9 cellular contexts compared by ENCODE assay signal in the genomic region with DNA sequence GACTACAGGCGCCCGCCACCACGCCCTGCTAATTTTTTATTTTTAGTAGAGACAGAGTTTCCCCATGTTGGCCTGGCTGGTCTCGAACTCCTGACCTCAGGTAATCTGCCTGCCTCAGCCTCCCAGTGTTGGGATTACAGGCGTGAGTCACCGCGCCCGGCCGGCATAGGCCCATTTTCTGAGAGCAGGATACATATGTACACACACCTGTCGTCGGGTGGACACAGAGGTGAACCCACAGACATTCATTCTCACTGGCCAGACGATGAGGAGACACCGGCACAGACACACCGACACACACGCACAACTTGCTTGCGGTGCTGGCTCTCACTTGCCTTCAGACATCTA. TPM values are rescaled to one million over a fixed set of nuclear protein-coding genes. Genes with fewer than 3 reads are reported as not detected.
A peak's percentile ranks its signal among the peaks of the same experiment; 100 is the strongest.
DNase-seq lines count a peak whose midpoint lies in the region; ATAC-seq, FAIRE-seq and TF ChIP-seq lines count a peak whose summit lies in the region.
"Had no signal": no experiment of that assay in that cellular context is flagged by ENCODE, and none has a peak within 500 bp of the region (broad histone marks: within the 10 kb centered on the region; RNA-seq: fewer than 3 reads in every experiment).

No MANE protein-coding gene starts in this region.

- H3K4me1 ChIP-seq in H9 (ENCODE audit: insufficient read depth, low read length) (no peaks in the 10 kb centered on the region), astrocyte (ENCODE audit: insufficient read depth, low read length) (peaks cover 4% of the 10 kb centered on the region), iPS-15b (ENCODE audit: control insufficient read depth, insufficient read depth, low read length) (no peaks in the 10 kb centered on the region)

- FAIRE-seq in astrocyte (lab: Jason Lieb, UNC), result no peak
- FAIRE-seq: islet of Langerhans had no signal

- H3K79me2 ChIP-seq in H9 (ENCODE audit: insufficient read depth, low read length) (no peaks in the 10 kb centered on the region), astrocyte (ENCODE audit: insufficient read depth, low read length) (no peaks in the 10 kb centered on the region)

- WGBS in H9 (ENCODE audit: extremely low coverage, insufficient read length, low lambda C conversion rate), result no CpG with 5 or more reads among the region's 16 CpGs

- H3K4me1 Mint-ChIP-seq in H9 (peaks cover 3% of the 10 kb centered on the region in 2 experiments; a peak in 2 of 4 replicates), astrocyte (ENCODE audit: low read depth, unreplicated experiment) (no peaks in the 10 kb centered on the region)
- no peaks in the 10 kb centered on the region for H3K4me1 Mint-ChIP-seq in stimulated activated effector memory CD8-positive, alpha-beta T cell treated with anti-CD3 and anti-CD28 coated beads, Interleukin-12 subunit alpha, Interleukin-12 subunit beta, amount 100 ng/mL, for 72 hours
- H3K4me1 Mint-ChIP-seq in activated CD4-positive, alpha-beta T cell treated with anti-CD3 and anti-CD28 coated beads, Interleukin-2, amount 10 ng/mL, durations not matched to agents 7 days and 5 days, result peaks cover 4% of the 10 kb centered on the region

- H3K9me3 Mint-ChIP-seq in H9 (no peaks in the 10 kb centered on the region), astrocyte (ENCODE audit: unreplicated experiment) (peaks cover 2% of the 10 kb centered on the region)
- no peaks in the 10 kb centered on the region for H3K9me3 Mint-ChIP-seq in stimulated activated effector memory CD8-positive, alpha-beta T cell treated with anti-CD3 and anti-CD28 coated beads, Interleukin-12 subunit alpha, Interleukin-12 subunit beta, amount 100 ng/mL, for 72 hours
- H3K9me3 Mint-ChIP-seq in activated CD4-positive, alpha-beta T cell treated with anti-CD3 and anti-CD28 coated beads, Interleukin-2, amount 10 ng/mL, durations not matched to agents 7 days and 5 days, result no peaks in the 10 kb centered on the region

- no peak overlapping the region; the same call in 1 of the 2 replicates for H3K14ac ChIP-seq in H9 (ENCODE audit: insufficient read depth, low read length)

- H2AFZ ChIP-seq in H9 (ENCODE audit: low read length) (no peak overlapping the region), astrocyte (ENCODE audit: low read depth, low read length) (peak overlapping the region; percentile 59)

- CTCF ChIA-PET in GM10248 (lab: Yijun Ruan, JAX), result interaction anchor here (1.1 to 1.7 kb wide), 5 partner anchors 8 to 144 kb away, joined by 3 read pairs; partner anchors contain the start of gene EIF2B3
- CTCF ChIA-PET in activated CD4-positive, alpha-beta T cell treated with anti-CD3 and anti-CD28 coated beads, Interleukin-2, amount 10 ng/mL, durations not matched to agents 7 days and 5 days (lab: Charles Lee), result no interaction called here

- H2AK5ac ChIP-seq in H9 (ENCODE audit: insufficient read length, low read length), result no peak overlapping the region

- H3K27me3 ChIP-seq in H9 (ENCODE audit: insufficient read depth, low read length), result peaks cover 2% of the 10 kb centered on the region; the same call in 1 of the 2 replicates
- no peaks in the 10 kb centered on the region for H3K27me3 ChIP-seq in astrocyte (ENCODE audit: insufficient read depth, low read length)
- H3K27me3 ChIP-seq in iPS-15b (ENCODE audit: control insufficient read depth, insufficient read depth, low read length), result peaks cover 9% of the 10 kb centered on the region

- H3K9ac ChIP-seq in H9 (ENCODE audit: extremely low read depth, insufficient read length, low read length) (no peak overlapping the region), astrocyte (ENCODE audit: low read length) (peak overlapping the region; percentile 73), iPS-15b (ENCODE audit: low read depth, low read length) (no peak overlapping the region)

- H2BK12ac ChIP-seq in H9 (ENCODE audit: insufficient read length, low read depth, low read length), result no peak overlapping the region

- H3K4me3 ChIP-seq in astrocyte (ENCODE audit: insufficient read depth, low read depth, low read length) (peak overlapping the region; percentile 51), iPS-15b (ENCODE audit: low read depth, low read length) (peak overlapping the region; percentile 61)

- H4K5ac ChIP-seq in H9 (ENCODE audit: insufficient read length, low read depth, low read length), result no peak overlapping the region

- H3K9me3 ChIP-seq in H9 (ENCODE audit: control insufficient read depth, low read depth, low read length) (no peaks in the 10 kb centered on the region), astrocyte (ENCODE audit: insufficient read depth, low read depth, low read length) (no peaks in the 10 kb centered on the region), iPS-15b (ENCODE audit: control insufficient read depth, insufficient read depth, low read length) (no peaks in the 10 kb centered on the region)

- H4K91ac ChIP-seq in H9 (ENCODE audit: insufficient read length, low read depth, low read length), result no peak overlapping the region

- H2BK5ac ChIP-seq in H9 (ENCODE audit: insufficient read length, low read length), result no peak overlapping the region

- H3K4me3 Mint-ChIP-seq in H9 (peak overlapping the region; percentile 68 to 80), astrocyte (ENCODE audit: unreplicated experiment) (peak overlapping the region; percentile 83)
- H3K4me3 Mint-ChIP-seq in stimulated activated effector memory CD8-positive, alpha-beta T cell treated with anti-CD3 and anti-CD28 coated beads, Interleukin-12 subunit alpha, Interleukin-12 subunit beta, amount 100 ng/mL, for 72 hours, result peak overlapping the region; percentile 44
- H3K4me3 Mint-ChIP-seq in activated CD4-positive, alpha-beta T cell treated with anti-CD3 and anti-CD28 coated beads, Interleukin-2, amount 10 ng/mL, durations not matched to agents 7 days and 5 days, result no peak overlapping the region

- no peak overlapping the region for H2BK120ac ChIP-seq in H9 (ENCODE audit: low read depth, low read length, poor library complexity, severe bottlenecking)

- H3K27ac Mint-ChIP-seq in H9 (no peak overlapping the region), astrocyte (ENCODE audit: unreplicated experiment) (peak overlapping the region; percentile 18)
- no peak overlapping the region for H3K27ac Mint-ChIP-seq in stimulated activated effector memory CD8-positive, alpha-beta T cell treated with anti-CD3 and anti-CD28 coated beads, Interleukin-12 subunit alpha, Interleukin-12 subunit beta, amount 100 ng/mL, for 72 hours
- no peak overlapping the region for H3K27ac Mint-ChIP-seq in activated CD4-positive, alpha-beta T cell treated with anti-CD3 and anti-CD28 coated beads, Interleukin-2, amount 10 ng/mL, durations not matched to agents 7 days and 5 days

- H3K56ac ChIP-seq in H9 (ENCODE audit: insufficient read length, low read depth, low read length), result no peak overlapping the region

- H3T11ph ChIP-seq in H9 (ENCODE audit: low read length), result no peak overlapping the region

- no peak overlapping the region for H3K23ac ChIP-seq in H9 (ENCODE audit: insufficient read length, low read depth, low read length)

- no peaks in the 10 kb centered on the region for H3K79me1 ChIP-seq in H9 (ENCODE audit: insufficient read depth, low read depth, low read length, poor library complexity, severe bottlenecking)

- no peak for TF ChIP-seq CTCF in H9 (conservative IDR thresholded peaks at IDR 0.05)
- no peak for TF ChIP-seq CTCF in astrocyte (IDR thresholded peaks at IDR 0.05; ENCODE audit: insufficient read depth, low read depth, low read length)
- no peak for TF ChIP-seq CTCF in GM10248 (IDR thresholded peaks at IDR 0.05; ENCODE audit: control extremely low read depth, extremely low read depth, low read depth, missing control alignments)

- H4K20me1 ChIP-seq in H9 (ENCODE audit: control insufficient read depth, insufficient read depth, insufficient read length) (no peaks in the 10 kb centered on the region), astrocyte (ENCODE audit: insufficient read depth, low read length) (no peaks in the 10 kb centered on the region)

- H2BK20ac ChIP-seq in H9 (ENCODE audit: low read depth, low read length, poor library complexity, severe bottlenecking), result no peak overlapping the region

- no peak overlapping the region for H2BK15ac ChIP-seq in H9 (ENCODE audit: low read depth, low read length)

- no peak for ATAC-seq in stimulated activated effector memory CD8-positive, alpha-beta T cell treated with anti-CD3 and anti-CD28 coated beads, Interleukin-12 subunit alpha, Interleukin-12 subunit beta, amount 100 ng/mL, for 72 hours

- H3K18ac ChIP-seq in H9 (ENCODE audit: insufficient read length, low read depth, low read length), result no peak overlapping the region

- H3K4ac ChIP-seq in H9 (ENCODE audit: low read depth, low read length), result no peak overlapping the region

- POLR2A ChIA-PET in GM10248 (lab: Yijun Ruan, JAX), result interaction anchor here (1.6 kb wide), 1 partner anchor 23 kb away, joined by 5 read pairs; no protein-coding TSS in a partner anchor
- POLR2A ChIA-PET in activated CD4-positive, alpha-beta T cell treated with anti-CD3 and anti-CD28 coated beads, Interleukin-2, amount 10 ng/mL, durations not matched to agents 7 days and 5 days (lab: Charles Lee), result no interaction called here

- peak overlapping the region; percentile 43 for H3K4me2 ChIP-seq in H9 (ENCODE audit: insufficient read depth, insufficient read length, low read length)
- peak overlapping the region; percentile 94 for H3K4me2 ChIP-seq in astrocyte (ENCODE audit: low read length)

- DNase-seq in H9 (no peak), astrocyte (ENCODE audit: low read depth) (peak; percentile 13), GM10248 (ENCODE audit: extremely low spot score) (no peak), EL (no peak), glomerular visceral epithelial cell (ENCODE audit: extremely low spot score) (no peak)
- no peak for DNase-seq in stimulated activated effector memory CD8-positive, alpha-beta T cell treated with anti-CD3 and anti-CD28 coated beads, Interleukin-12 subunit alpha, Interleukin-12 subunit beta, amount 100 ng/mL, for 72 hours (ENCODE audit: low spot score in 2 of 2)
- DNase-seq in activated CD4-positive, alpha-beta T cell treated with anti-CD3 and anti-CD28 coated beads, Interleukin-2, amount 10 ng/mL, durations not matched to agents 7 days and 5 days, result no peak

- H3K36me3 Mint-ChIP-seq in H9 (ENCODE audit: insufficient read depth in 1 of 3, low read depth in 3 of 3), result no peaks in the 10 kb centered on the region
- peaks cover under 1% of the 10 kb centered on the region for H3K36me3 Mint-ChIP-seq in astrocyte (ENCODE audit: low read depth, unreplicated experiment)
- H3K36me3 Mint-ChIP-seq in stimulated activated effector memory CD8-positive, alpha-beta T cell treated with anti-CD3 and anti-CD28 coated beads, Interleukin-12 subunit alpha, Interleukin-12 subunit beta, amount 100 ng/mL, for 72 hours, result peaks cover 6% of the 10 kb centered on the region
- peaks cover 11% of the 10 kb centered on the region for H3K36me3 Mint-ChIP-seq in activated CD4-positive, alpha-beta T cell treated with anti-CD3 and anti-CD28 coated beads, Interleukin-2, amount 10 ng/mL, durations not matched to agents 7 days and 5 days (ENCODE audit: low read depth)

- peaks cover 11% of the 10 kb centered on the region for H3K23me2 ChIP-seq in H9 (ENCODE audit: insufficient read length, low read depth, low read length, poor library complexity, severe bottlenecking)

- no peak overlapping the region for H3K27ac ChIP-seq in H9 (ENCODE audit: insufficient read length, low read depth, low read length)
- H3K27ac ChIP-seq in astrocyte (ENCODE audit: low read depth, low read length), result no peak overlapping the region

- H4K8ac ChIP-seq in H9 (replicated peaks; ENCODE audit: insufficient read length, low read depth, low read length), result no peak overlapping the region

- H3K27me3 Mint-ChIP-seq in H9 (ENCODE audit: low read depth) (peaks cover 18% of the 10 kb centered on the region), astrocyte (ENCODE audit: low read depth, unreplicated experiment) (peaks cover 4% of the 10 kb centered on the region)
- H3K27me3 Mint-ChIP-seq in activated CD4-positive, alpha-beta T cell treated with anti-CD3 and anti-CD28 coated beads, Interleukin-2, amount 10 ng/mL, durations not matched to agents 7 days and 5 days, result peaks cover 23% of the 10 kb centered on the region

- H3K36me3 ChIP-seq in astrocyte (ENCODE audit: insufficient read depth, low read length), result no peaks in the 10 kb centered on the region
- H3K36me3 ChIP-seq in iPS-15b (ENCODE audit: control insufficient read depth, insufficient read depth, low read length), result no peaks in the 10 kb centered on the region

RNA-seq across cellular contexts. Expression of gene PTCH2, which starts 0.7 kb away (rescaled TPM):
- total RNA-seq in H9 (2021), result 0.79 and 0.83 TPM in 2 replicates
- total RNA-seq in astrocyte, result 0.65 and 0.89 TPM in 2 replicates
- under 1 TPM; 0.92 to 0.94 TPM for total RNA-seq in activated CD4-positive, alpha-beta T cell treated with anti-CD3 and anti-CD28 coated beads, Interleukin-2, amount 10 ng/mL, durations not matched to agents 7 days and 5 days

RNA-seq across cellular contexts. Expression of gene BTBD19, which starts 34.1 kb away (rescaled TPM):
- total RNA-seq in H9 (2021) (1.4 and 1.9 TPM in 2 replicates), astrocyte (30.3 and 30.6 TPM in 2 replicates)
- 1 to 10 TPM; 6.0 to 7.7 TPM for total RNA-seq in activated CD4-positive, alpha-beta T cell treated with anti-CD3 and anti-CD28 coated beads, Interleukin-2, amount 10 ng/mL, durations not matched to agents 7 days and 5 days

RNA-seq across cellular contexts. Expression of gene DYNLT4, which starts 35.2 kb away (rescaled TPM):
- total RNA-seq in H9 (2021) (not detected in 2 replicates), astrocyte (0.50 and 0.53 TPM in 2 replicates)
- total RNA-seq in activated CD4-positive, alpha-beta T cell treated with anti-CD3 and anti-CD28 coated beads, Interleukin-2, amount 10 ng/mL, durations not matched to agents 7 days and 5 days, result under 1 TPM; 0.47 to 0.83 TPM

RNA-seq across cellular contexts. Expression of gene PLK3, which starts 42.2 kb away (rescaled TPM):
- total RNA-seq in H9 (2021) (14.7 and 15.9 TPM in 2 replicates), astrocyte (62.0 and 66.4 TPM in 2 replicates)
- total RNA-seq in activated CD4-positive, alpha-beta T cell treated with anti-CD3 and anti-CD28 coated beads, Interleukin-2, amount 10 ng/mL, durations not matched to agents 7 days and 5 days, result 10 to 100 TPM; 54.3 to 57.5 TPM

RNA-seq across cellular contexts. Expression of gene BEST4, which starts 54.4 kb away (rescaled TPM):
- 1.1 and 1.3 TPM in 2 replicates for total RNA-seq in H9 (2021)
- 0.26 TPM in 1 of 2 replicates, not detected in the other for total RNA-seq in astrocyte
- under 1 TPM; 0.42 to 0.55 TPM for total RNA-seq in activated CD4-positive, alpha-beta T cell treated with anti-CD3 and anti-CD28 coated beads, Interleukin-2, amount 10 ng/mL, durations not matched to agents 7 days and 5 days
